19 cellular contexts compared by ENCODE assay signal in the genomic region with DNA sequence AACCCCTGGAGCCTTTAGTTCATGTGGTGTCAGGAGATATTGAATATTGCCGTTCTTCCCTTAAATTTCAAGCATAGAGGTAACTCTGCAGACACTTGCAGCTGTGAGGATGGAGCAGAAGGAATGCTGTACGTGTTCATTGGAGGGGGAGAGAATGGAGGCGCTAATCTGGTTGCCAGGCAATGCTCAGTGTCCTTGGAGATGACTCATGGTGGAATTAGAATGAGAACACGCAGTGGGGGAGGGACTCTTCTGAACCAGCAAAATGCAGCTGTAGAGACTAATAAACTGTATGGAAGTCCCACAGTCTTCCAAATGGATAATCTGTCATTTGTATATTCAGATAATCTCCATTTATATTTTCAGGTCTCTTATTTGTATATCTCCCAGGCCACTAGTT. TPM values are rescaled to one million over a fixed set of nuclear protein-coding genes. Genes with fewer than 3 reads are reported as not detected.
DNase-seq lines count a peak whose midpoint lies in the region; ATAC-seq and FAIRE-seq lines count a peak whose summit lies in the region.
"Had no signal": no experiment of that assay in that cellular context is flagged by ENCODE, and none has a peak within 500 bp of the region (broad histone marks: within the 10 kb centered on the region; RNA-seq: fewer than 3 reads in every experiment).

No MANE protein-coding gene starts in this region.

- DNase-seq in NCI-H748 (lab: John Stamatoyannopoulos, UW; ENCODE audit: unreplicated experiment) (peak; percentile 23), NCI-H748 treated with DMSO at 0.1 percent for 48 hours (lab: John Stamatoyannopoulos, UW) (no peak), anterior cingulate cortex (lab: John Stamatoyannopoulos, UW) (peak in 50 of 58 donors; percentile 8 to 85 (median 50)), superior temporal gyrus (ENCODE audit: extremely low spot score) (peak; percentile 95), HTR-8/SVneo (ENCODE audit: insufficient read length, low spot score) (no peak)
- DNase-seq: activated CD4-positive, alpha-beta T cell treated with anti-CD3 and anti-CD28 coated beads, Interleukin-2, amount 10 ng/mL, durations not matched to agents 24 days and 14 days; activated naive CD4-positive, alpha-beta T cell treated with Interleukin-2 at 50 U/mL for 16 hours; cortex of kidney; DMS153; foreskin melanocyte; naive thymus-derived CD4-positive, alpha-beta T cell; NCI-H1436; psoas muscle had no signal

- peak overlapping the region; percentile 59 for H3K27ac ChIP-seq in layer of hippocampus (ENCODE audit: low read depth, low read length)
- H3K27ac ChIP-seq: C4-2B, psoas muscle had no signal

- FAIRE-seq in HTR-8/SVneo (lab: Jason Lieb, UNC): no peak
- FAIRE-seq: endothelial cell of umbilical vein had no signal

- no peaks in the 10 kb centered on the region for H3K27me3 ChIP-seq in layer of hippocampus (ENCODE audit: control insufficient read depth, insufficient read depth, low read length)

- no peak for ATAC-seq in GM18867 (IDR thresholded peaks at IDR 0.05; ENCODE audit: unreplicated experiment)
- ATAC-seq in esophagus mucosa: no peak
- ATAC-seq: naive thymus-derived CD4-positive, alpha-beta T cell; psoas muscle had no signal

RNA-seq across cellular contexts. Expression of a gene that starts 20.9 kb away (rescaled TPM):
- total RNA-seq in esophagus mucosa: 0.04 TPM
- total RNA-seq: A172, endothelial cell of umbilical vein had no signal

RNA-seq across cellular contexts. Expression of a gene that starts 49.5 kb away (rescaled TPM):
- not detected for total RNA-seq in esophagus mucosa
- total RNA-seq: activated CD4-positive, alpha-beta T cell treated with anti-CD3 and anti-CD28 coated beads, Interleukin-2, amount 10 ng/mL, durations not matched to agents 24 days and 14 days; psoas muscle had no signal

Comparison
In these comparisons a context has a peak if more than half of its experiments do, and no peak if none do; other contexts are left out.
1. DNase-seq: peak in NCI-H748 (single experiment), anterior cingulate cortex (50 of 58) and superior temporal gyrus (single experiment); none in NCI-H748 treated with DMSO at 0.1 percent for 48 hours (single experiment) and HTR-8/SVneo (single experiment).